In the genomic region with DNA sequence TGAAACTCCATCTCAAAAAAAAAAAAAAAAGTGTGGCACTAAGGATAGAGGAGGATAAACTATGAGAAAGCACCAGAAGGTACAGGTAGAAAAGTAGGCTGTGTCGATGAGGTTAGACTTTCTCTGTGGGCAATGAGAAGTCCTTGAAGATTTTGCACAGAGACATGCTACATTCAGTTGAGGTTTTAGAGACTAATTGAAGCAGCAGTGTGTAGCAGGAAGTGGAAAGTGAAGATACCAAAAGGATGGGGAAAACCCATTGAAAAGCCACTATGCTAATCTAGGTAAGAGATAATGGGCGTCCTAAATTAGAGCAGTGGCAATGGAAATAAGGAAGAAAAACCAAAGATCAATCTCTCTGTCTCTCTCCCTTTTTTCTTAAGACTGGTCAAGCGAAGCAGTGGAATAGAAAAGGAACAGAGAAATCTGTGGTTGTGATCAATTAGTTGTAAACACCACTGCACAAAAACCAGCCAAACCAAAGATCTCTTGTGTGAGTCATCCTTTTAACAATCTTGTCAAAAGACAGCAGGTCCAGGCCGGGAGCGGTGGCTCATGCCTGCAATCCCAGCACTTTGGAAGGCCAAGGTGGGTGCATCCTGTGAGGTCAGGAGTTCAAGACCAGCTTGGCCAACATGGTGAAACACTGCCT, we compare ENCODE assay signal across 10 cellular contexts. TPM values are rescaled to one million over a fixed set of nuclear protein-coding genes. Genes with fewer than 3 reads are reported as not detected.
DNase-seq lines count a peak whose midpoint lies in the region; ATAC-seq lines count a peak whose summit lies in the region.
"Had no signal": no experiment of that assay in that cellular context is flagged by ENCODE, and none has a peak within 500 bp of the region (broad histone marks: within the 10 kb centered on the region; RNA-seq: fewer than 3 reads in every experiment).

No MANE protein-coding gene starts in this region.

- H3K4me3 Mint-ChIP-seq in activated CD4-positive, alpha-beta T cell treated with anti-CD3 and anti-CD28 coated beads, Interleukin-2, amount 10 ng/mL, durations not matched to agents 24 days and 14 days: peak overlapping the region; percentile 8

- H3K4me1 Mint-ChIP-seq in activated CD4-positive, alpha-beta T cell treated with anti-CD3 and anti-CD28 coated beads, Interleukin-2, amount 10 ng/mL, durations not matched to agents 24 days and 14 days: peaks cover 33% of the 10 kb centered on the region

- peak overlapping the region; percentile 81 for H3K27ac Mint-ChIP-seq in activated CD4-positive, alpha-beta T cell treated with anti-CD3 and anti-CD28 coated beads, Interleukin-2, amount 10 ng/mL, durations not matched to agents 24 days and 14 days

- peaks cover 31% of the 10 kb centered on the region for H3K27me3 Mint-ChIP-seq in activated CD4-positive, alpha-beta T cell treated with anti-CD3 and anti-CD28 coated beads, Interleukin-2, amount 10 ng/mL, durations not matched to agents 24 days and 14 days

- peaks cover 2% of the 10 kb centered on the region for H3K36me3 Mint-ChIP-seq in activated CD4-positive, alpha-beta T cell treated with anti-CD3 and anti-CD28 coated beads, Interleukin-2, amount 10 ng/mL, durations not matched to agents 24 days and 14 days (ENCODE audit: low read depth)

- peak; percentile 76 for DNase-seq in activated CD4-positive, alpha-beta T cell treated with anti-CD3 and anti-CD28 coated beads, Interleukin-2, amount 10 ng/mL, durations not matched to agents 24 days and 14 days
- DNase-seq in stimulated activated CD4-positive, alpha-beta T cell treated with anti-CD3 and anti-CD28 coated beads, Interleukin-2, amount 100 ng/mL, for 24 hours: peak; percentile 32 to 46
- DNase-seq in DMS 273 treated with DMSO at 0.1 percent for 48 hours (lab: John Stamatoyannopoulos, UW) (no peak), substantia nigra (lab: John Stamatoyannopoulos, UW) (no peak), NCI-H1694 treated with DMSO at 0.1 percent for 48 hours (lab: John Stamatoyannopoulos, UW) (no peak)
- DNase-seq: adrenal gland had no signal

- intact Hi-C loops in activated CD4-positive, alpha-beta T cell treated with anti-CD3 and anti-CD28 coated beads, Interleukin-2, amount 10 ng/mL, durations not matched to agents 24 days and 14 days (cut with micrococcal nuclease): loop anchor here (1.0 to 5.0 kb wide), 6 partner anchors 12 to 871 kb away; a partner anchor contains a TSS

- ATAC-seq in GM19324 (IDR thresholded peaks at IDR 0.05; ENCODE audit: low FRiP score, unreplicated experiment): peak; percentile 74
- peak; percentile 85 for ATAC-seq in HG03025 (IDR thresholded peaks at IDR 0.05; ENCODE audit: low FRiP score, unreplicated experiment)

- H3K9me3 Mint-ChIP-seq in activated CD4-positive, alpha-beta T cell treated with anti-CD3 and anti-CD28 coated beads, Interleukin-2, amount 10 ng/mL, durations not matched to agents 24 days and 14 days: no peaks in the 10 kb centered on the region

- no peak overlapping the region for H3K27ac ChIP-seq in substantia nigra (ENCODE audit: low read depth, low read length, poor library complexity, severe bottlenecking)
- H3K27ac ChIP-seq: adrenal gland had no signal

RNA-seq across cellular contexts. Expression of a gene that starts 3.5 kb away (rescaled TPM):
- total RNA-seq in activated CD4-positive, alpha-beta T cell treated with anti-CD3 and anti-CD28 coated beads, Interleukin-2, amount 10 ng/mL, durations not matched to agents 24 days and 14 days: 0.37 and 0.54 TPM in 2 replicates
- total RNA-seq: adrenal gland, lung microvascular endothelial cell, subcutaneous adipose tissue had no signal

Comparison
In these comparisons a context has a peak if more than half of its experiments do, and no peak if none do; other contexts are left out.
1. DNase-seq: peak in activated CD4-positive, alpha-beta T cell treated with anti-CD3 and anti-CD28 coated beads, Interleukin-2, amount 10 ng/mL, durations not matched to agents 24 days and 14 days (single experiment) and stimulated activated CD4-positive, alpha-beta T cell treated with anti-CD3 and anti-CD28 coated beads, Interleukin-2, amount 100 ng/mL, for 24 hours (2 of 2); none in DMS 273 treated with DMSO at 0.1 percent for 48 hours (single experiment), substantia nigra (0 of 49) and NCI-H1694 treated with DMSO at 0.1 percent for 48 hours (single experiment).